25 cellular contexts compared by ENCODE assay signal in the genomic region with DNA sequence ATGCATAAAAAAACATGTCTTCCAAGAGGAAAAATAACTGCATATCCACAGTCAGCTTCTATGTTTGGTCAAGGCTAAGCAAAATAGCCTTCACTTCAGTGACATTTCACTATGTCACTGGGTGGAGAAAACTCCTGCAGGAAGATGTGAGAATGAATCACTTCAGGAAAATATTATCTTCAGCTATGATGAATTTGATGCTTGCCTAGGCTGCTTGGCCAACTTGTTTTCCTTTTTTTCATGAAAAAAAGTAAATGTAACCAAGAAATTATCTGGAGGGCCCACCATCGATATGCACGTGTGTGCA.
DNase-seq lines count a peak whose midpoint lies in the region; ATAC-seq, FAIRE-seq and TF ChIP-seq lines count a peak whose summit lies in the region.
"Had no signal": no experiment of that assay in that cellular context is flagged by ENCODE, and none has a peak within 500 bp of the region (broad histone marks: within the 10 kb centered on the region; RNA-seq: fewer than 3 reads in every experiment).

No MANE protein-coding gene starts in this region.

- H3K4ac ChIP-seq in H1 (replicated peaks; ENCODE audit: insufficient read length, low read depth, low read length) = no peak overlapping the region

- H3K79me1 ChIP-seq in H1 (ENCODE audit: low read depth, low read length) = no peaks in the 10 kb centered on the region

- no peaks in the 10 kb centered on the region for H3K27me3 Mint-ChIP-seq in activated naive CD4-positive, alpha-beta T cell treated with anti-CD3 and anti-CD28 coated beads for 36 hours (ENCODE audit: low read depth)
- no peaks in the 10 kb centered on the region; the same call in 1 of the 2 replicates for H3K27me3 Mint-ChIP-seq in HFFc6 (ENCODE audit: insufficient read depth)
- H3K27me3 Mint-ChIP-seq: activated naive CD4-positive, alpha-beta T cell treated with anti-CD3 and anti-CD28 coated beads, Interleukin-2, amount 50 U/mL, for 24 hours; memory B cell; naive thymus-derived CD8-positive, alpha-beta T cell; stimulated activated naive CD8-positive, alpha-beta T cell treated with anti-CD3 and anti-CD28 coated beads, Interleukin-15, Interleukin-2, amounts not matched to agents 100 ng/mL and 50 ng/mL, for 24 hours had no signal

- no peak overlapping the region for H3K56ac ChIP-seq in H1 (replicated peaks; ENCODE audit: insufficient read length, low read depth, low read length)

- TF ChIP-seq CTCF in H1 (IDR thresholded peaks at IDR 0.05; ENCODE audit: control extremely low read depth in 1 of 3, insufficient read depth in 1 of 3, low read depth in 1 of 3, low read length in 3 of 3) (no peak), HFFc6 (IDR thresholded peaks at IDR 0.05) (no peak), lower leg skin (IDR thresholded peaks at IDR 0.05) (no peak)

- H2AFZ ChIP-seq in GM23248 (no peak overlapping the region), H1 (ENCODE audit: low read length) (no peak overlapping the region), neuron (ENCODE audit: low read depth, low read length) (peak overlapping the region; percentile 78)

- TF ChIP-seq POLR2A in H1 (IDR thresholded peaks at IDR 0.05; ENCODE audit: control extremely low read depth in 1 of 2, low read depth in 2 of 2, low read length in 2 of 2) (no peak), lower leg skin (IDR thresholded peaks at IDR 0.05) (no peak)

- no peaks in the 10 kb centered on the region for H4K20me1 ChIP-seq in GM23248 (ENCODE audit: insufficient read depth)
- H4K20me1 ChIP-seq in H1 (replicated peaks in 1 of 2; ENCODE audit: control insufficient read depth in 1 of 2, insufficient read depth in 2 of 2, low read length in 2 of 2) = no peaks in the 10 kb centered on the region

- H3K9ac ChIP-seq in GM23248 (no peak overlapping the region), H1 (replicated peaks in 1 of 4; ENCODE audit: extremely low read depth in 1 of 4, low read depth in 3 of 4, low read length in 3 of 4) (no peak overlapping the region)
- H3K9ac ChIP-seq: KMS-11 had no signal

- peak; percentile 35 for DNase-seq in GM23248
- DNase-seq in SK-MEL-5 (ENCODE audit: low read depth, low spot score) = peak; percentile 21
- no peak for DNase-seq in H1 (ENCODE audit: low read depth in 1 of 2, low spot score in 2 of 2)
- DNase-seq in activated naive CD4-positive, alpha-beta T cell treated with anti-CD3 and anti-CD28 coated beads for 36 hours = no peak
- DNase-seq in HFFc6 = no peak
- no peak for DNase-seq in lower leg skin (ENCODE audit: low spot score in 2 of 2)
- DNase-seq: activated CD4-positive, alpha-beta T cell treated with anti-CD3 and anti-CD28 coated beads, Interleukin-2, amount 50 U/mL, for 48 hours; activated T-cell treated with anti-CD3 and anti-CD28 coated beads, Interleukin-2, amount 50 U/mL, for 1 hour; DMS79 treated with DMSO at 0.1 percent for 48 hours; heart left ventricle; kidney; naive thymus-derived CD8-positive, alpha-beta T cell; NCI-H1092 treated with DMSO at 0.1 percent for 48 hours; NCI-H2171; NCI-H82; T-helper 1 cell; uterus had no signal

- no peak overlapping the region for H4K5ac ChIP-seq in H1 (ENCODE audit: insufficient read length, low read depth, low read length)

- in situ Hi-C loops in GM23248 (cut with MboI) (no loop called here), SK-MEL-5 (cut with HindIII; ENCODE audit: low pct_unique_long_range_greater_than_20kb, low sequenced_read_pairs) (no loop called here)

- H3F3A ChIP-seq in GM23248 (ENCODE audit: insufficient read depth) = no peaks in the 10 kb centered on the region

- H3K9me2 ChIP-seq in GM23248 (ENCODE audit: insufficient read depth) = no peaks in the 10 kb centered on the region

- H3K36me3 Mint-ChIP-seq in activated naive CD4-positive, alpha-beta T cell treated with anti-CD3 and anti-CD28 coated beads for 36 hours (ENCODE audit: low read depth) = no peaks in the 10 kb centered on the region
- H3K36me3 Mint-ChIP-seq in HFFc6 (ENCODE audit: low read depth) = no peaks in the 10 kb centered on the region
- H3K36me3 Mint-ChIP-seq: activated naive CD4-positive, alpha-beta T cell treated with anti-CD3 and anti-CD28 coated beads, Interleukin-2, amount 50 U/mL, for 24 hours; memory B cell; naive thymus-derived CD8-positive, alpha-beta T cell had no signal

- CTCF ChIA-PET in H1 (lab: Charles Lee; ENCODE audit: partially characterized antibody) = interaction anchor here (0.8 to 2.0 kb wide), 4 partner anchors 9 to 401 kb away, joined by 3 to 8 read pairs (median 4); no protein-coding TSS in a partner anchor
- CTCF ChIA-PET in activated naive CD4-positive, alpha-beta T cell treated with anti-CD3 and anti-CD28 coated beads for 36 hours (lab: Charles Lee) = no interaction called here

- no peak overlapping the region for H3K18ac ChIP-seq in H1 (ENCODE audit: extremely low read depth, low read length)

- H3K9me3 Mint-ChIP-seq in activated naive CD4-positive, alpha-beta T cell treated with anti-CD3 and anti-CD28 coated beads for 36 hours = peaks cover 3% of the 10 kb centered on the region
- peaks cover 7% of the 10 kb centered on the region for H3K9me3 Mint-ChIP-seq in HFFc6
- H3K9me3 Mint-ChIP-seq: memory B cell; stimulated activated naive CD8-positive, alpha-beta T cell treated with anti-CD3 and anti-CD28 coated beads, Interleukin-15, Interleukin-2, amounts not matched to agents 100 ng/mL and 50 ng/mL, for 24 hours had no signal

- H3K4me3 ChIP-seq in GM23248 (no peak overlapping the region), H1 (ENCODE audit: extremely low read depth in 1 of 4, insufficient read depth in 2 of 4, low read depth in 3 of 4, low read length in 4 of 4) (peak overlapping the region in 1 of 4 experiments; percentile 20; a peak in 2 of 8 replicates), neuron (ENCODE audit: low read length) (no peak overlapping the region), lower leg skin (ENCODE audit: low read depth, poor library complexity, severe bottlenecking) (no peak overlapping the region)
- H3K4me3 ChIP-seq: esophagus muscularis mucosa, heart left ventricle, uterus had no signal

- H4K8ac ChIP-seq in H1 (ENCODE audit: extremely low read depth, insufficient read depth, low read length) = no peak overlapping the region

- H3K23me2 ChIP-seq in H1 (ENCODE audit: low read depth, low read length) = no peaks in the 10 kb centered on the region

- H3K27me3 ChIP-seq in GM23248 (replicated peaks; ENCODE audit: insufficient read depth) (no peaks in the 10 kb centered on the region), H1 (replicated peaks in 1 of 4; ENCODE audit: control insufficient read depth in 3 of 4, extremely low read depth in 1 of 4, insufficient read depth in 3 of 4, low read length in 3 of 4) (no peaks in the 10 kb centered on the region), neuron (ENCODE audit: insufficient read depth, low read length) (no peaks in the 10 kb centered on the region)
- H3K27me3 ChIP-seq: esophagus muscularis mucosa, heart left ventricle, uterus had no signal

- H2BK120ac ChIP-seq in H1 (replicated peaks; ENCODE audit: low read depth, low read length) = no peak overlapping the region

- H3K14ac ChIP-seq in H1 (ENCODE audit: insufficient read length) = no peak overlapping the region

- H3K4me1 ChIP-seq in GM23248 (ENCODE audit: insufficient read depth) (0 out of 2 replicates have a peak, but pooled peaks cover 4% of the 10 kb centered on the region), H1 (replicated peaks in 1 of 4; ENCODE audit: control insufficient read depth in 3 of 4, insufficient read depth in 4 of 4, low read length in 3 of 4) (peaks cover 0 to 9% (median 5%) of the 10 kb centered on the region in 4 experiments; a peak in 5 of 7 replicates), neuron (ENCODE audit: insufficient read depth, low read length) (peaks cover 23% of the 10 kb centered on the region)
- H3K4me1 ChIP-seq: uterus had no signal

- no peak overlapping the region for H2BK12ac ChIP-seq in H1 (ENCODE audit: low read depth, low read length)

- no peak for TF ChIP-seq RAD21 in H1 (IDR thresholded peaks at IDR 0.05 in 1 of 2, conservative IDR thresholded peaks at IDR 0.05 in 1 of 2; ENCODE audit: low read depth in 2 of 2, low read length in 2 of 2)

- intact Hi-C loops in activated naive CD4-positive, alpha-beta T cell treated with anti-CD3 and anti-CD28 coated beads for 36 hours (cut with micrococcal nuclease) = no loop called here
- intact Hi-C loops in lower leg skin (cut with DNase I; ENCODE audit: low total_unique reads) = no loop called here

- H3K79me2 ChIP-seq in GM23248 (ENCODE audit: insufficient read depth) (no peaks in the 10 kb centered on the region), H1 (ENCODE audit: control insufficient read depth in 1 of 2, insufficient read depth in 2 of 2, low read length in 2 of 2) (no peaks in the 10 kb centered on the region)

- no peak overlapping the region for H3K23ac ChIP-seq in H1 (ENCODE audit: insufficient read length)

- no peak for ATAC-seq in HG03342 (IDR thresholded peaks at IDR 0.05; ENCODE audit: unreplicated experiment)
- ATAC-seq: heart left ventricle; naive thymus-derived CD8-positive, alpha-beta T cell had no signal

- POLR2A ChIA-PET in H1 (lab: Charles Lee; ENCODE audit: partially characterized antibody) = no interaction called here

- H2AK5ac ChIP-seq in H1 (ENCODE audit: low read depth, low read length) = no peak overlapping the region

- no peak overlapping the region for H3K27ac Mint-ChIP-seq in activated naive CD4-positive, alpha-beta T cell treated with anti-CD3 and anti-CD28 coated beads for 36 hours
- H3K27ac Mint-ChIP-seq in HFFc6 = no peak overlapping the region
- H3K27ac Mint-ChIP-seq: activated naive CD4-positive, alpha-beta T cell treated with anti-CD3 and anti-CD28 coated beads, Interleukin-2, amount 50 U/mL, for 24 hours; memory B cell; naive thymus-derived CD8-positive, alpha-beta T cell; stimulated activated naive CD8-positive, alpha-beta T cell treated with anti-CD3 and anti-CD28 coated beads, Interleukin-15, Interleukin-2, amounts not matched to agents 100 ng/mL and 50 ng/mL, for 24 hours had no signal

- H3K4me2 ChIP-seq in GM23248 (ENCODE audit: unreplicated experiment) (no peak overlapping the region), H1 (ENCODE audit: insufficient read depth in 1 of 2, low read depth in 2 of 2, low read length in 2 of 2) (peak overlapping the region; percentile 19 to 38; a peak in 2 of 4 replicates)
- H3K4me2 ChIP-seq: KMS-11 had no signal

- H3K9me3 ChIP-seq in GM23248 (ENCODE audit: low read depth) = no peaks in the 10 kb centered on the region
- H3K9me3 ChIP-seq in H1 (ENCODE audit: insufficient read depth in 2 of 2, low read depth in 1 of 2, low read length in 1 of 2) = peaks cover 7% of the 10 kb centered on the region in 2 experiments; a peak in 2 of 4 replicates
- H3K9me3 ChIP-seq in neuron (ENCODE audit: low read length) = peaks cover 2% of the 10 kb centered on the region
- H3K9me3 ChIP-seq: esophagus muscularis mucosa, uterus had no signal

- H3K36me3 ChIP-seq in GM23248 (ENCODE audit: low read depth) (no peaks in the 10 kb centered on the region), H1 (ENCODE audit: control insufficient read depth in 2 of 4, insufficient read depth in 4 of 4, low read length in 3 of 4) (no peaks in the 10 kb centered on the region; a peak in 1 of 8 replicates), neuron (ENCODE audit: insufficient read depth, low read length) (no peaks in the 10 kb centered on the region)
- H3K36me3 ChIP-seq: esophagus muscularis mucosa, heart left ventricle, uterus had no signal

- H3K27ac ChIP-seq in GM23248 = no peak overlapping the region
- no peak overlapping the region for H3K27ac ChIP-seq in H1 (ENCODE audit: low read depth, low read length)
- H3K27ac ChIP-seq: esophagus muscularis mucosa, heart left ventricle, HL-60, KMS-11 had no signal

- no peak overlapping the region for H2BK5ac ChIP-seq in H1 (ENCODE audit: low read depth, low read length)

- H3K4me3 Mint-ChIP-seq in activated naive CD4-positive, alpha-beta T cell treated with anti-CD3 and anti-CD28 coated beads for 36 hours = no peak overlapping the region
- H3K4me3 Mint-ChIP-seq in HFFc6 = no peak overlapping the region
- H3K4me3 Mint-ChIP-seq: activated naive CD4-positive, alpha-beta T cell treated with anti-CD3 and anti-CD28 coated beads, Interleukin-2, amount 50 U/mL, for 24 hours; memory B cell; naive thymus-derived CD8-positive, alpha-beta T cell; stimulated activated naive CD8-positive, alpha-beta T cell treated with anti-CD3 and anti-CD28 coated beads, Interleukin-15, Interleukin-2, amounts not matched to agents 100 ng/mL and 50 ng/mL, for 24 hours had no signal

- TF ChIP-seq EP300 in H1 (IDR thresholded peaks at IDR 0.05; ENCODE audit: borderline replicate concordance in 1 of 2, low read depth in 2 of 2, low read length in 2 of 2) = no peak

- no peak overlapping the region for H2BK15ac ChIP-seq in H1 (ENCODE audit: low read length)

- no peak overlapping the region for H4K91ac ChIP-seq in H1 (replicated peaks; ENCODE audit: insufficient read length, low read length)

- FAIRE-seq in H1 (lab: Jason Lieb, UNC) = peak; percentile 91
- FAIRE-seq: kidney had no signal

- no peaks in the 10 kb centered on the region for H3K4me1 Mint-ChIP-seq in activated naive CD4-positive, alpha-beta T cell treated with anti-CD3 and anti-CD28 coated beads for 36 hours (ENCODE audit: low read depth)
- no peaks in the 10 kb centered on the region for H3K4me1 Mint-ChIP-seq in HFFc6 (ENCODE audit: low read depth)
- H3K4me1 Mint-ChIP-seq: activated naive CD4-positive, alpha-beta T cell treated with anti-CD3 and anti-CD28 coated beads, Interleukin-2, amount 50 U/mL, for 24 hours; memory B cell; naive thymus-derived CD8-positive, alpha-beta T cell had no signal

- 0 out of 2 replicates have a peak overlapping the region, but pooled peaks have one; percentile 5 for H2BK20ac ChIP-seq in H1 (ENCODE audit: low read length)

- WGBS in GM23248 (ENCODE audit: low coverage in 1 of 2, low lambda C conversion rate in 2 of 2, missing lambda C conversion rate in 2 of 2), 2 experiments = 73 to 74% methylated on average over 2 of the region's 2 CpGs
- 75% methylated on average over 2 of the region's 2 CpGs; no CpG with 5 or more reads in 1 of the 2 experiments for WGBS in H1 (ENCODE audit: extremely low coverage in 1 of 2, insufficient coverage in 1 of 2, insufficient read length in 1 of 2, insufficient replicate concordance in 2 of 2, low coverage in 1 of 2, low lambda C conversion rate in 2 of 2, missing lambda C conversion rate in 1 of 2), 2 experiments
- WGBS in lower leg skin, 2 donors = 49 to 59% methylated on average over 2 of the region's 2 CpGs

Comparison
In these comparisons a context has a peak if more than half of its experiments do, and no peak if none do; other contexts are left out.
1. DNase-seq: peak in GM23248 (single experiment) and SK-MEL-5 (single experiment); none in H1 (0 of 2), activated naive CD4-positive, alpha-beta T cell treated with anti-CD3 and anti-CD28 coated beads for 36 hours (single experiment), HFFc6 (single experiment) and lower leg skin (0 of 2).